Comparison of ENCODE assay signal across 25 cellular contexts in the genomic region with DNA sequence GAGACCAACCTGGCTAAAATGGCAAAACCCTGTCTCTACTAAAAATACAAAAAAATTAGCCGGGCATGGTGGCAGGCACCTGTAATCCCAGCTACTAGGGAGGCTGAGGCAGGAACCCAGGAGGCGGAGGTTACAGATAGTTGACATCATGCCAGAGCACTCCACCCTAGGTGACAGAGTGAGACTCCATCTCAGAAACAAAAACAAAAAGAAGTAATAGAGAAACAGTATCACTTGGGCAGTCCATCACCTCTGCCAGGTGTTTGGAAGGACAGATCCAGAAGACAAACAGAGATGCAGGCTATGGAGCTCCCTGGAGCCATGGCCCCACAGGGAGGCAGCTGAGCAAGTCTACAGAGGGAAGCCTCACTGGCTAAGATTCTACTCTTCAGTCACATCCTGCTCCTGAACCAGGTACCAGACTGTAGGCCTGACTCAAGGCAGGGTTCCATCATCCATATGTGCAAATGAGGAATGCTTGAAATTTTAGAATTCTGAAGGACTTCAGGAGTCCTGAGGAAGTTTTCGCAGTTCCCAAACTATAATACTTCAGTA.
DNase-seq lines count a peak whose midpoint lies in the region; ATAC-seq and TF ChIP-seq lines count a peak whose summit lies in the region.
"Had no signal": no experiment of that assay in that cellular context is flagged by ENCODE, and none has a peak within 500 bp of the region (broad histone marks: within the 10 kb centered on the region; RNA-seq: fewer than 3 reads in every experiment).

No MANE protein-coding gene starts in this region.

- no peak overlapping the region for H3K4me3 ChIP-seq in neural progenitor cell
- H3K4me3 ChIP-seq: A549 had no signal

- H3K36me3 Mint-ChIP-seq in activated CD4-positive, alpha-beta T cell treated with anti-CD3 and anti-CD28 coated beads, Interleukin-2, amount 10 ng/mL, durations not matched to agents 24 days and 14 days (ENCODE audit: low read depth) = no peaks in the 10 kb centered on the region
- H3K36me3 Mint-ChIP-seq in activated CD4-positive, alpha-beta T cell treated with anti-CD3 and anti-CD28 coated beads, Interleukin-2, amount 10 ng/mL, durations not matched to agents 7 days and 5 days (ENCODE audit: low read depth) = no peaks in the 10 kb centered on the region
- H3K36me3 Mint-ChIP-seq in activated naive CD8-positive, alpha-beta T cell treated with anti-CD3 and anti-CD28 coated beads, Interleukin-2, amount 50 U/mL, for 24 hours (ENCODE audit: low read depth) = no peaks in the 10 kb centered on the region
- no peaks in the 10 kb centered on the region for H3K36me3 Mint-ChIP-seq in neural progenitor cell

- no peaks in the 10 kb centered on the region for H3K4me1 Mint-ChIP-seq in activated CD4-positive, alpha-beta T cell treated with anti-CD3 and anti-CD28 coated beads, Interleukin-2, amount 10 ng/mL, durations not matched to agents 24 days and 14 days
- no peaks in the 10 kb centered on the region for H3K4me1 Mint-ChIP-seq in activated CD4-positive, alpha-beta T cell treated with anti-CD3 and anti-CD28 coated beads, Interleukin-2, amount 10 ng/mL, durations not matched to agents 7 days and 5 days
- no peaks in the 10 kb centered on the region for H3K4me1 Mint-ChIP-seq in activated naive CD8-positive, alpha-beta T cell treated with anti-CD3 and anti-CD28 coated beads, Interleukin-2, amount 50 U/mL, for 24 hours
- H3K4me1 Mint-ChIP-seq in neural progenitor cell = peaks cover 3% of the 10 kb centered on the region

- H3K4me2 ChIP-seq in neural progenitor cell = no peak overlapping the region
- H3K4me2 ChIP-seq: A549, SK-N-SH had no signal

- no peak overlapping the region for H3K27ac ChIP-seq in neural progenitor cell
- H3K27ac ChIP-seq: WERI-Rb-1 had no signal

- H3K27ac Mint-ChIP-seq in activated CD4-positive, alpha-beta T cell treated with anti-CD3 and anti-CD28 coated beads, Interleukin-2, amount 10 ng/mL, durations not matched to agents 24 days and 14 days = no peak overlapping the region
- H3K27ac Mint-ChIP-seq in activated CD4-positive, alpha-beta T cell treated with anti-CD3 and anti-CD28 coated beads, Interleukin-2, amount 10 ng/mL, durations not matched to agents 7 days and 5 days = no peak overlapping the region
- no peak overlapping the region for H3K27ac Mint-ChIP-seq in activated naive CD8-positive, alpha-beta T cell treated with anti-CD3 and anti-CD28 coated beads, Interleukin-2, amount 50 U/mL, for 24 hours
- H3K27ac Mint-ChIP-seq in neural progenitor cell = no peak overlapping the region
- H3K27ac Mint-ChIP-seq: dendritic cell treated with granulocyte-macrophage colony-stimulating factor and Interleukin-4, amounts not matched to agents 40 ng/mL and 50 ng/mL, for 4 days; T-helper 2 cell treated with Interferon-gamma antibody and Interleukin-4, amounts not matched to agents 5 μg/mL and 100 μg/mL, for 36 hours had no signal

- intact Hi-C loops in activated CD4-positive, alpha-beta T cell treated with anti-CD3 and anti-CD28 coated beads, Interleukin-2, amount 10 ng/mL, durations not matched to agents 24 days and 14 days (cut with micrococcal nuclease) = loop anchor here (2.0 to 10.0 kb wide), 3 partner anchors 64 to 1266 kb away; no protein-coding TSS in a partner anchor

- peaks cover 3% of the 10 kb centered on the region for H3K27me3 Mint-ChIP-seq in activated CD4-positive, alpha-beta T cell treated with anti-CD3 and anti-CD28 coated beads, Interleukin-2, amount 10 ng/mL, durations not matched to agents 24 days and 14 days
- H3K27me3 Mint-ChIP-seq in activated CD4-positive, alpha-beta T cell treated with anti-CD3 and anti-CD28 coated beads, Interleukin-2, amount 10 ng/mL, durations not matched to agents 7 days and 5 days = peaks cover 4% of the 10 kb centered on the region
- H3K27me3 Mint-ChIP-seq in activated naive CD8-positive, alpha-beta T cell treated with anti-CD3 and anti-CD28 coated beads, Interleukin-2, amount 50 U/mL, for 24 hours = peaks cover 4% of the 10 kb centered on the region
- no peaks in the 10 kb centered on the region for H3K27me3 Mint-ChIP-seq in neural progenitor cell (ENCODE audit: insufficient read depth, low read depth)

- POLR2A ChIA-PET in activated CD4-positive, alpha-beta T cell treated with anti-CD3 and anti-CD28 coated beads, Interleukin-2, amount 10 ng/mL, durations not matched to agents 7 days and 5 days (lab: Charles Lee) = no interaction called here

- in situ Hi-C loops in KBM-7 (cut with MboI; ENCODE audit: low pct_unique_long_range_greater_than_20kb, low sequenced_read_pairs) = no loop called here

- peak; percentile 73 for DNase-seq in activated CD4-positive, alpha-beta T cell treated with anti-CD3 and anti-CD28 coated beads, Interleukin-2, amount 10 ng/mL, durations not matched to agents 24 days and 14 days
- DNase-seq in activated CD4-positive, alpha-beta T cell treated with anti-CD3 and anti-CD28 coated beads, Interleukin-2, amount 10 ng/mL, durations not matched to agents 7 days and 5 days = no peak
- DNase-seq in KBM-7 (peak; percentile 25), neural progenitor cell (ENCODE audit: low spot score) (peak; percentile 8)
- DNase-seq in activated naive CD8-positive, alpha-beta T cell treated with anti-CD3 and anti-CD28 coated beads, Interleukin-2, amount 50 U/mL, for 24 hours = no peak
- DNase-seq in activated CD4-positive, CD25-positive, alpha-beta regulatory T cell (lab: John Stamatoyannopoulos, UW) = no peak
- DNase-seq: amygdala; BE2C; EL; glutamatergic neuron; kidney glomerular epithelial cell; mesenchymal stem cell; NCI-H1105; NCI-H2081; NCI-H524; RPMI8226; SK-N-SH; stimulated activated CD4-positive, alpha-beta T cell treated with anti-CD3 and anti-CD28 coated beads, Interleukin-12 subunit alpha, Interleukin-12 subunit beta, amount 100 ng/mL, for 4 hours; stimulated activated CD8-positive, alpha-beta memory T cell treated with anti-CD3 and anti-CD28 coated beads, Interleukin-4, amount 100 ng/mL, for 48 hours had no signal

- H3F3A ChIP-seq in neural progenitor cell (ENCODE audit: low read depth) = peaks cover 7% of the 10 kb centered on the region

- no peaks in the 10 kb centered on the region for H3K27me3 ChIP-seq in neural progenitor cell
- H3K27me3 ChIP-seq: BE2C had no signal

- H4K20me1 ChIP-seq in neural progenitor cell (ENCODE audit: low read depth) = no peaks in the 10 kb centered on the region

- H3K9me3 ChIP-seq in neural progenitor cell (ENCODE audit: low read depth) = no peaks in the 10 kb centered on the region
- H3K9me3 ChIP-seq: A549, BE2C, SK-N-SH had no signal

- H3K36me3 ChIP-seq in neural progenitor cell = no peaks in the 10 kb centered on the region
- H3K36me3 ChIP-seq: BE2C, WERI-Rb-1 had no signal

- no peak overlapping the region for H3K9ac ChIP-seq in neural progenitor cell
- H3K9ac ChIP-seq: SK-N-SH had no signal

- no peaks in the 10 kb centered on the region for H3K9me3 Mint-ChIP-seq in activated CD4-positive, alpha-beta T cell treated with anti-CD3 and anti-CD28 coated beads, Interleukin-2, amount 10 ng/mL, durations not matched to agents 24 days and 14 days
- no peaks in the 10 kb centered on the region for H3K9me3 Mint-ChIP-seq in activated CD4-positive, alpha-beta T cell treated with anti-CD3 and anti-CD28 coated beads, Interleukin-2, amount 10 ng/mL, durations not matched to agents 7 days and 5 days
- no peaks in the 10 kb centered on the region for H3K9me3 Mint-ChIP-seq in activated naive CD8-positive, alpha-beta T cell treated with anti-CD3 and anti-CD28 coated beads, Interleukin-2, amount 50 U/mL, for 24 hours
- H3K9me3 Mint-ChIP-seq in neural progenitor cell = no peaks in the 10 kb centered on the region
- H3K9me3 Mint-ChIP-seq: dendritic cell treated with granulocyte-macrophage colony-stimulating factor and Interleukin-4, amounts not matched to agents 40 ng/mL and 50 ng/mL, for 4 days; T-helper 2 cell treated with Interferon-gamma antibody and Interleukin-4, amounts not matched to agents 5 μg/mL and 100 μg/mL, for 36 hours had no signal

- ATAC-seq in activated naive CD8-positive, alpha-beta T cell treated with anti-CD3 and anti-CD28 coated beads, Interleukin-2, amount 50 U/mL, for 24 hours = peak; percentile 54
- ATAC-seq in HG02870 (IDR thresholded peaks at IDR 0.05; ENCODE audit: unreplicated experiment) = no peak
- ATAC-seq in HG03457 (IDR thresholded peaks at IDR 0.05; ENCODE audit: unreplicated experiment) = no peak
- ATAC-seq: A549 had no signal

- no peak overlapping the region for H2AFZ ChIP-seq in neural progenitor cell (replicated peaks)

- no peaks in the 10 kb centered on the region for H3K4me1 ChIP-seq in neural progenitor cell
- H3K4me1 ChIP-seq: BE2C had no signal

- no peaks in the 10 kb centered on the region for H3K79me2 ChIP-seq in neural progenitor cell (ENCODE audit: low read depth)

- no peak for TF ChIP-seq CTCF in neural progenitor cell (IDR thresholded peaks at IDR 0.05)

- H3K4me3 Mint-ChIP-seq in activated CD4-positive, alpha-beta T cell treated with anti-CD3 and anti-CD28 coated beads, Interleukin-2, amount 10 ng/mL, durations not matched to agents 24 days and 14 days = no peak overlapping the region
- H3K4me3 Mint-ChIP-seq in activated CD4-positive, alpha-beta T cell treated with anti-CD3 and anti-CD28 coated beads, Interleukin-2, amount 10 ng/mL, durations not matched to agents 7 days and 5 days = no peak overlapping the region
- no peak overlapping the region for H3K4me3 Mint-ChIP-seq in activated naive CD8-positive, alpha-beta T cell treated with anti-CD3 and anti-CD28 coated beads, Interleukin-2, amount 50 U/mL, for 24 hours
- H3K4me3 Mint-ChIP-seq in neural progenitor cell = no peak overlapping the region
- H3K4me3 Mint-ChIP-seq: dendritic cell treated with granulocyte-macrophage colony-stimulating factor and Interleukin-4, amounts not matched to agents 40 ng/mL and 50 ng/mL, for 4 days; T-helper 2 cell treated with Interferon-gamma antibody and Interleukin-4, amounts not matched to agents 5 μg/mL and 100 μg/mL, for 36 hours had no signal

- CTCF ChIA-PET in activated CD4-positive, alpha-beta T cell treated with anti-CD3 and anti-CD28 coated beads, Interleukin-2, amount 10 ng/mL, durations not matched to agents 7 days and 5 days (lab: Charles Lee) = no interaction called here

Comparison
In these comparisons a context has a peak if more than half of its experiments do, and no peak if none do; other contexts are left out.
1. DNase-seq: peak in activated CD4-positive, alpha-beta T cell treated with anti-CD3 and anti-CD28 coated beads, Interleukin-2, amount 10 ng/mL, durations not matched to agents 24 days and 14 days (single experiment), KBM-7 (single experiment) and neural progenitor cell (single experiment); none in activated CD4-positive, alpha-beta T cell treated with anti-CD3 and anti-CD28 coated beads, Interleukin-2, amount 10 ng/mL, durations not matched to agents 7 days and 5 days (single experiment), activated naive CD8-positive, alpha-beta T cell treated with anti-CD3 and anti-CD28 coated beads, Interleukin-2, amount 50 U/mL, for 24 hours (single experiment) and activated CD4-positive, CD25-positive, alpha-beta regulatory T cell (0 of 4).